In the genomic region with DNA sequence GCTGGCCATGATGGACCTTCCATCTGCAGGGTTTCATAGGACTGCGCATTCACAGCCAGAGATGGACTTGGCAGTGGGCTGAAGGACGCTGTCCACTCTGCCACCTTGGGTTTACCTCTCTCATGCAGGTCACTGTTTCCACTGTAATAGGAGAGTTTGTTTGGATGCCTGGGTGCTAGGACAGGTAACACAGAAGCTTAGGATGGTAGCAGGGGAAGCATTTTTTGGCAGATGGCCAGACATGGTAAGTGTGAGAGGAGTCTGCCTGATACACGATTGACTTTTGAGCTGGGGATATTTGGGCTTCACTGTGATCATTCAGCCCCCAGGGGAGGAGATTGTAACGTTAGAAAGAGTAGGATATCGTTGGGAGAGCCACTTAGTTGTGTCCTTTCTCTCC, we compare ENCODE assay signal across 9 cellular contexts. TPM values are rescaled to one million over a fixed set of nuclear protein-coding genes. Genes with fewer than 3 reads are reported as not detected.
DNase-seq lines count a peak whose midpoint lies in the region; ATAC-seq and TF ChIP-seq lines count a peak whose summit lies in the region.
"Had no signal": no experiment of that assay in that cellular context is flagged by ENCODE, and none has a peak within 500 bp of the region (broad histone marks: within the 10 kb centered on the region; RNA-seq: fewer than 3 reads in every experiment).

No MANE protein-coding gene starts in this region.

- H3K27ac ChIP-seq in OCI-LY3 (ENCODE audit: low read length), result peak overlapping the region; percentile 83
- peak overlapping the region in 3 of 4 donors; percentile 21 to 31 (median 28) for H3K27ac ChIP-seq in gastroesophageal sphincter
- H3K27ac ChIP-seq in thoracic aorta, result no peak overlapping the region
- H3K27ac ChIP-seq: C4-2B had no signal

- CTCF ChIA-PET in activated CD8-positive, alpha-beta memory T cell treated with anti-CD3 and anti-CD28 coated beads, Interleukin-2, amount 10 ng/mL, durations not matched to agents 7 days and 5 days (lab: Charles Lee), result interaction anchor here (1.2 to 1.5 kb wide), 4 partner anchors 41 to 256 kb away, joined by 3 to 7 read pairs (median 5); a partner anchor contains a TSS

- H2AFZ ChIP-seq in OCI-LY3 (ENCODE audit: low read depth, low read length), result peak overlapping the region; percentile 89

- H3K36me3 ChIP-seq in OCI-LY3 (replicated peaks; ENCODE audit: low read depth, low read length) (no peaks in the 10 kb centered on the region), gastroesophageal sphincter (peaks cover 0 to 98% of the 10 kb centered on the region in 2 donors), thoracic aorta (peaks cover 19% of the 10 kb centered on the region)

- TF ChIP-seq POLR2A in gastroesophageal sphincter (IDR thresholded peaks at IDR 0.05), result no peak

- no peak for DNase-seq in activated CD8-positive, alpha-beta memory T cell treated with anti-CD3 and anti-CD28 coated beads, Interleukin-2, amount 10 ng/mL, durations not matched to agents 7 days and 5 days
- DNase-seq in activated CD8-positive, alpha-beta memory T cell treated with anti-CD3 and anti-CD28 coated beads, Interleukin-2, amount 50 U/mL, for 4 hours, result no peak
- DNase-seq in thoracic aorta (ENCODE audit: low spot score), result no peak
- DNase-seq in stimulated activated CD4-positive, alpha-beta T cell treated with anti-CD3 and anti-CD28 coated beads, Interleukin-4, amount 100 ng/mL, for 4 hours, result no peak
- no peak for DNase-seq in stimulated activated naive CD4-positive, alpha-beta T cell treated with Interleukin-2 at 50 U/mL for 16 hours (lab: John Stamatoyannopoulos, UW)

- WGBS in gastroesophageal sphincter (ENCODE audit: low coverage in 1 of 2), 2 donors, result 32 to 48% methylated on average over 4 of the region's 5 CpGs

- no peaks in the 10 kb centered on the region for H3K27me3 ChIP-seq in OCI-LY3 (ENCODE audit: low read depth, low read length)
- no peaks in the 10 kb centered on the region for H3K27me3 ChIP-seq in gastroesophageal sphincter
- H3K27me3 ChIP-seq in thoracic aorta (replicated peaks; ENCODE audit: insufficient read depth), result no peaks in the 10 kb centered on the region

- H3K4me1 ChIP-seq in OCI-LY3 (ENCODE audit: low read length) (peaks cover 29% of the 10 kb centered on the region), gastroesophageal sphincter (peaks cover 0 to 24% (median 5%) of the 10 kb centered on the region in 3 donors), thoracic aorta (ENCODE audit: control insufficient read depth in 1 of 2, low read depth in 2 of 2) (peaks cover 0 to 3% of the 10 kb centered on the region in 2 donors)

- no peak for TF ChIP-seq EP300 in gastroesophageal sphincter (IDR thresholded peaks at IDR 0.05)

- no peaks in the 10 kb centered on the region for H4K20me1 ChIP-seq in OCI-LY3 (ENCODE audit: insufficient read depth, low read length)

- no peaks in the 10 kb centered on the region for H3K27me3 Mint-ChIP-seq in activated CD8-positive, alpha-beta memory T cell treated with anti-CD3 and anti-CD28 coated beads, Interleukin-2, amount 10 ng/mL, durations not matched to agents 7 days and 5 days

- H3K79me2 ChIP-seq in OCI-LY3 (ENCODE audit: low read length), result no peaks in the 10 kb centered on the region

- peak overlapping the region; percentile 47 for H3K9ac ChIP-seq in OCI-LY3 (ENCODE audit: low read length)

- H3K36me3 Mint-ChIP-seq in activated CD8-positive, alpha-beta memory T cell treated with anti-CD3 and anti-CD28 coated beads, Interleukin-2, amount 10 ng/mL, durations not matched to agents 7 days and 5 days, result peaks cover 13% of the 10 kb centered on the region

- peaks cover 55% of the 10 kb centered on the region for H3K4me1 Mint-ChIP-seq in activated CD8-positive, alpha-beta memory T cell treated with anti-CD3 and anti-CD28 coated beads, Interleukin-2, amount 10 ng/mL, durations not matched to agents 7 days and 5 days

- no peaks in the 10 kb centered on the region for H3K9me3 Mint-ChIP-seq in activated CD8-positive, alpha-beta memory T cell treated with anti-CD3 and anti-CD28 coated beads, Interleukin-2, amount 10 ng/mL, durations not matched to agents 7 days and 5 days (ENCODE audit: low read depth)

- H3K4me2 ChIP-seq in OCI-LY3 (ENCODE audit: low read length), result peak overlapping the region; percentile 93

- H3K9me3 ChIP-seq in OCI-LY3 (ENCODE audit: insufficient read depth, low read length), result no peaks in the 10 kb centered on the region
- H3K9me3 ChIP-seq in gastroesophageal sphincter, result no peaks in the 10 kb centered on the region
- H3K9me3 ChIP-seq in thoracic aorta, result no peaks in the 10 kb centered on the region

- peak; percentile 21 for ATAC-seq in activated CD8-positive, alpha-beta memory T cell treated with anti-CD3 and anti-CD28 coated beads, Interleukin-2, amount 10 ng/mL, durations not matched to agents 7 days and 5 days
- no peak for ATAC-seq in gastroesophageal sphincter
- no peak for ATAC-seq in thoracic aorta (ENCODE audit: insufficient number of reproducible peaks, low FRiP score, low read depth)
- no peak for ATAC-seq in HG03135 (IDR thresholded peaks at IDR 0.05; ENCODE audit: unreplicated experiment)

- H3K4me3 Mint-ChIP-seq in activated CD8-positive, alpha-beta memory T cell treated with anti-CD3 and anti-CD28 coated beads, Interleukin-2, amount 10 ng/mL, durations not matched to agents 7 days and 5 days, result peak overlapping the region; percentile 68

- peak overlapping the region; percentile 68 for H3K4me3 ChIP-seq in OCI-LY3 (ENCODE audit: low read length)
- peak overlapping the region in 1 of 2 donors; percentile 19 for H3K4me3 ChIP-seq in gastroesophageal sphincter
- H3K4me3 ChIP-seq in thoracic aorta, result peak overlapping the region; percentile 30

- TF ChIP-seq CTCF in OCI-LY3 (IDR thresholded peaks at IDR 0.05; ENCODE audit: low read depth, low read length) (no peak), gastroesophageal sphincter (IDR thresholded peaks at IDR 0.05) (no peak), thoracic aorta (IDR thresholded peaks at IDR 0.05) (no peak)

- peak overlapping the region; percentile 92 for H3K27ac Mint-ChIP-seq in activated CD8-positive, alpha-beta memory T cell treated with anti-CD3 and anti-CD28 coated beads, Interleukin-2, amount 10 ng/mL, durations not matched to agents 7 days and 5 days

RNA-seq across cellular contexts. Expression of a gene that starts 11.8 kb away (rescaled TPM):
- 10 to 100 TPM in 1 of 2 experiments, 1 to 10 TPM in 1; 8.0 to 11.2 TPM for total RNA-seq in activated CD8-positive, alpha-beta memory T cell treated with anti-CD3 and anti-CD28 coated beads, Interleukin-2, amount 10 ng/mL, durations not matched to agents 7 days and 5 days
- total RNA-seq in gastroesophageal sphincter, result 10 to 100 TPM; 41.4 to 64.4 (median 42.5) TPM
- total RNA-seq in thoracic aorta, result 10 to 100 TPM; 22.2 to 52.1 TPM

RNA-seq across cellular contexts. Expression of a gene that starts 57.9 kb away (rescaled TPM):
- 10 to 100 TPM; 19.0 to 22.1 TPM for total RNA-seq in activated CD8-positive, alpha-beta memory T cell treated with anti-CD3 and anti-CD28 coated beads, Interleukin-2, amount 10 ng/mL, durations not matched to agents 7 days and 5 days
- 10 to 100 TPM; 53.2 to 94.0 (median 80.8) TPM for total RNA-seq in gastroesophageal sphincter
- total RNA-seq in thoracic aorta, result 10 to 100 TPM; 15.2 to 25.6 TPM

Comparison
In these comparisons a context has a peak if more than half of its experiments do, and no peak if none do; other contexts are left out.
1. H3K27ac ChIP-seq: peak in OCI-LY3 (single experiment) and gastroesophageal sphincter (3 of 4); none in thoracic aorta (0 of 2).